In genomic region chr1:173400387-173400995, GRCh38 we compare ENCODE assay signal across 21 cellular contexts.
DNase-seq lines count a peak whose midpoint lies in the region; ATAC-seq and TF ChIP-seq lines count a peak whose summit lies in the region.
"Had no signal": no experiment of that assay in that cellular context is flagged by ENCODE, and none has a peak within 500 bp of the region (broad histone marks: within the 10 kb centered on the region; RNA-seq: fewer than 3 reads in every experiment).

No MANE protein-coding gene starts in this region.

- POLR2A ChIA-PET in activated CD8-positive, alpha-beta T cell treated with anti-CD3 and anti-CD28 coated beads for 36 hours (lab: Charles Lee), result no interaction called here

- peak overlapping the region; percentile 1 for H3K27ac ChIP-seq in HUES48 (ENCODE audit: low read depth, low read length)
- H3K27ac ChIP-seq: BLaER1, Peyer's patch had no signal

- no peak for TF ChIP-seq CTCF in activated CD8-positive, alpha-beta T cell treated with anti-CD3 and anti-CD28 coated beads for 36 hours (IDR thresholded peaks at IDR 0.05)

- no peak overlapping the region for H3K4me3 ChIP-seq in HUES48 (ENCODE audit: low read depth, low read length)
- H3K4me3 ChIP-seq: BLaER1, Peyer's patch had no signal

- H3K27ac Mint-ChIP-seq in activated CD8-positive, alpha-beta T cell treated with anti-CD3 and anti-CD28 coated beads for 36 hours, result no peak overlapping the region

- H3K27me3 ChIP-seq in HUES48 (ENCODE audit: control insufficient read depth, insufficient read depth, low read length), result no peaks in the 10 kb centered on the region
- H3K27me3 ChIP-seq: BLaER1, Peyer's patch had no signal

- peaks cover 3% of the 10 kb centered on the region for H3K36me3 Mint-ChIP-seq in activated CD8-positive, alpha-beta T cell treated with anti-CD3 and anti-CD28 coated beads for 36 hours (ENCODE audit: low read depth)

- H3K9ac ChIP-seq in HUES48 (ENCODE audit: low read depth, low read length), result no peak overlapping the region
- H3K9ac ChIP-seq: BLaER1, SK-N-SH had no signal

- H3K9me3 ChIP-seq in HUES48 (ENCODE audit: control insufficient read depth, insufficient read depth, low read length), result no peaks in the 10 kb centered on the region
- H3K9me3 ChIP-seq: BLaER1, Peyer's patch, SK-N-SH had no signal

- intact Hi-C loops in activated CD8-positive, alpha-beta T cell treated with anti-CD3 and anti-CD28 coated beads for 36 hours (cut with micrococcal nuclease), result loop anchor here (10.0 kb wide), 1 partner anchor 146 kb away; no protein-coding TSS in a partner anchor

- H3K36me3 ChIP-seq in HUES48 (ENCODE audit: control insufficient read depth, insufficient read depth, low read length), result no peaks in the 10 kb centered on the region
- H3K36me3 ChIP-seq: BLaER1, Peyer's patch had no signal

- H3K4me1 Mint-ChIP-seq in activated CD8-positive, alpha-beta T cell treated with anti-CD3 and anti-CD28 coated beads for 36 hours (ENCODE audit: low read depth), result no peaks in the 10 kb centered on the region
- H3K4me1 Mint-ChIP-seq: CD4-positive, alpha-beta memory T cell had no signal

- DNase-seq in SK-MEL-5 (ENCODE audit: low read depth, low spot score), result peak; percentile 8
- DNase-seq in iPS DF 19.7 (ENCODE audit: low read depth, low spot score), result peak; percentile 15
- no peak for DNase-seq in CD1c-positive myeloid dendritic cell (ENCODE audit: extremely low spot score)
- no peak for DNase-seq in activated CD4-positive, CD25-positive, alpha-beta regulatory T cell (lab: John Stamatoyannopoulos, UW)
- DNase-seq in activated CD8-positive, alpha-beta T cell treated with anti-CD3 and anti-CD28 coated beads for 36 hours, result no peak
- DNase-seq in DMS153 (lab: John Stamatoyannopoulos, UW), result no peak
- DNase-seq: Calu3; CD4-positive, alpha-beta memory T cell; GDM1; GOT3; Kasumi-1; NCI-H1694 treated with DMSO at 0.1 percent for 48 hours; NCI-H2081 treated with DMSO at 0.1 percent for 48 hours; NCI-H510A; NCI-H774; Peyer's patch; SK-N-SH; T-helper 2 cell had no signal

- H3K4me3 Mint-ChIP-seq in activated CD8-positive, alpha-beta T cell treated with anti-CD3 and anti-CD28 coated beads for 36 hours, result no peak overlapping the region
- H3K4me3 Mint-ChIP-seq: CD4-positive, alpha-beta memory T cell had no signal

- peaks cover 14% of the 10 kb centered on the region; the same call in 1 of the 2 replicates for H3K4me1 ChIP-seq in HUES48 (ENCODE audit: control insufficient read depth, insufficient read depth, low read length)
- H3K4me1 ChIP-seq: Peyer's patch had no signal

- no peaks in the 10 kb centered on the region for H3K9me3 Mint-ChIP-seq in activated CD8-positive, alpha-beta T cell treated with anti-CD3 and anti-CD28 coated beads for 36 hours
- H3K9me3 Mint-ChIP-seq: CD4-positive, alpha-beta memory T cell had no signal

- no peaks in the 10 kb centered on the region for H3K27me3 Mint-ChIP-seq in activated CD8-positive, alpha-beta T cell treated with anti-CD3 and anti-CD28 coated beads for 36 hours
- H3K27me3 Mint-ChIP-seq: CD4-positive, alpha-beta memory T cell had no signal

- no peak for ATAC-seq in activated CD8-positive, alpha-beta T cell treated with anti-CD3 and anti-CD28 coated beads for 36 hours
- ATAC-seq: Right ventricle myocardium inferior had no signal

- CTCF ChIA-PET in activated CD8-positive, alpha-beta T cell treated with anti-CD3 and anti-CD28 coated beads for 36 hours (lab: Charles Lee), result no interaction called here

- in situ Hi-C loops in SK-MEL-5 (cut with HindIII; ENCODE audit: low pct_unique_long_range_greater_than_20kb, low sequenced_read_pairs), result no loop called here

Comparison
In these comparisons a context has a peak if more than half of its experiments do, and no peak if none do; other contexts are left out.
1. DNase-seq: peak in SK-MEL-5 (single experiment) and iPS DF 19.7 (single experiment); none in CD1c-positive myeloid dendritic cell (single experiment), activated CD4-positive, CD25-positive, alpha-beta regulatory T cell (0 of 4), activated CD8-positive, alpha-beta T cell treated with anti-CD3 and anti-CD28 coated beads for 36 hours (single experiment) and DMS153 (single experiment).